In the genomic region with DNA sequence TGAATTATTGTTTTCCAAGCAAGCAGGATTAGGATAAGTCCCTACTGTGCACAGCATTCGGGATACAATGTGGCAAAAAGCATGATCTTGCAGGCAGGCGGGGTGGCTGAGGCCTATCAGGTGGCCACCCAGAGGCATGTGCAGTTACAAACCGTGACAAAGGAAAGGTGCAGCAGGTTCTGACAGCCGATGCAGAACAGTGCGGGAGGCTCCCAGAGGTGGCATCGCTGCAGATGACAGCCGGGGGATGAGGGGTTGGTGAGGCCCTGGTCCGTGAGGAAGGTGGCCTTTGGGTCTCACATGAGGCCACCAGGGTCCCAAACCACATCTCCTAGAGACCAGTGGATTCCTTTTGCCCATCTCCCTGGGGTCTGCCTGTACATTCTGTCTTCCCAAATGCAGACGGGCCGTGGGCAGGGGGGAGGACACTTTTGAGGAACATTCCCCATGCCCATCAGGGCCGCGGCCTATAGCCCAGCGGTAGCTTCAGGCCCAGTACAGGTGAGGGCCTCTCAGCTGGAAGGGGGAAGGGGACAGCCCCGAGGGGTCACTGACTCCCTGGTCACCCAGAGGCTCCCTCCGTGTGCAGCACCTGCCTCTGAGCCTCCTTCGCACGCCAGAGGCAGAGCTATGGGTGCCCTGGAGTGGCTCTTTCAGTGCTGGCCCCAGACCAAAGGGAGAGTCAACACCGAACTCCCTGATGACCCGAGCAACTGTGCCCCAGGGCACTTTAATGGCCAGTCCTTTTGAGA, we compare ENCODE assay signal across 14 cellular contexts.
"Had no signal": no experiment of that assay in that cellular context is flagged by ENCODE, and none has a peak within 500 bp of the region (broad histone marks: within the 10 kb centered on the region; RNA-seq: fewer than 3 reads in every experiment).

No MANE protein-coding gene starts in this region.

- H3K4me3 ChIP-seq: mucosa of descending colon, ovary, SK-N-MC, thyroid gland, vagina had no signal

- H3K9me3 Mint-ChIP-seq: activated CD4-positive, alpha-beta memory T cell treated with anti-CD3 and anti-CD28 coated beads, Interleukin-2, amount 10 ng/mL, durations not matched to agents 7 days and 5 days; activated naive CD4-positive, alpha-beta T cell treated with anti-CD3 and anti-CD28 coated beads, Interleukin-2, amount 50 U/mL, for 72 hours; nephron; T-cell had no signal

- H3K27ac Mint-ChIP-seq: nephron, T-cell had no signal

- ATAC-seq: activated naive CD4-positive, alpha-beta T cell treated with anti-CD3 and anti-CD28 coated beads, Interleukin-2, amount 50 U/mL, for 72 hours; foreskin keratinocyte; left lobe of liver; mucosa of descending colon; T-cell had no signal

- H3K4me3 Mint-ChIP-seq: activated CD4-positive, alpha-beta memory T cell treated with anti-CD3 and anti-CD28 coated beads, Interleukin-2, amount 10 ng/mL, durations not matched to agents 7 days and 5 days; nephron; T-cell had no signal

- H3K27me3 ChIP-seq: foreskin keratinocyte, ovary, thyroid gland, vagina had no signal

- H3K27me3 Mint-ChIP-seq: activated CD4-positive, alpha-beta memory T cell treated with anti-CD3 and anti-CD28 coated beads, Interleukin-2, amount 10 ng/mL, durations not matched to agents 7 days and 5 days; T-cell had no signal

- H3K27ac ChIP-seq: foreskin keratinocyte, ovary, SK-N-MC, thyroid gland, vagina had no signal

- DNase-seq: activated CD4-positive, alpha-beta memory T cell treated with anti-CD3 and anti-CD28 coated beads, Interleukin-2, amount 10 ng/mL, durations not matched to agents 7 days and 5 days; aorta; foreskin keratinocyte; head of caudate nucleus; mucosa of descending colon; ovary; stimulated activated CD4-positive, alpha-beta T cell treated with anti-CD3 and anti-CD28 coated beads, Interleukin-2, amount 100 ng/mL, for 48 hours; T-cell; thyroid gland had no signal

- H3K9me3 ChIP-seq: mucosa of descending colon, ovary, thyroid gland, vagina had no signal

- H3K36me3 ChIP-seq: ovary had no signal

- H3K4me1 ChIP-seq: foreskin keratinocyte, vagina had no signal
